ENCODE assay signal across 1 cellular context in genomic region chr4:17894421-17894820, GRCh38.
TF ChIP-seq lines count a peak whose summit lies in the region.

No MANE protein-coding gene starts in this region.

TF ChIP-seq in SK-N-SH, 30 proteins besides CTCF, POLR2A, EP300 and RAD21 (continued from another document):
- no peak for TF ChIP-seq RXRA (IDR thresholded peaks at IDR 0.05; ENCODE audit: borderline replicate concordance, low read depth)
